In the genomic region with DNA sequence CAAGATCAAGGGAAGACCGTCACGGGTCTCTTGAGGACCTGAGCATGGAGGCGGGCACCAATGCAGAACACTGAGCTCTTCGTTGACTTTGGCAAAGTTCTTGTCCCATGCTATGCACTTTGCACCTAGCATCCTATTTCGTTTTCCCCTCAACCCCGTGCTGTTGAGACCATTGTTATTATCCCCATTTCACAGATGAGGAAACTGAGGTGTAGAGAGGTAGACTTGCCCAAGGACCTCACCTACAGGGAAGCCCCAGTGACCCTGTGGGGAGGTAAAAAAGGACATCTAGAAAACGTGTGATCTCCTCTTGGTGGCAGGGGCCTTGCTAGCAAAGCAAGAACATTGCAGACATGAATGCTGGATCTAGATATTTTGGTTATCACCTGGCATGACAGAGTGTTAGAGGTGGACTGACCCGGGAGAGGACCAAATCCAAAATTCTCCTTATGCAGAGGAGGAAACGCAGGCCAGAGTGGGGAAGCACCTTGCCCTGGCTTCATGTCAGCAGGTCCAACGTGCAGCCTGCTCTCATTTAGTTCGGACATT, we compare ENCODE assay signal across 23 cellular contexts. TPM values are rescaled to one million over a fixed set of nuclear protein-coding genes. Genes with fewer than 3 reads are reported as not detected.
DNase-seq lines count a peak whose midpoint lies in the region; ATAC-seq, FAIRE-seq and TF ChIP-seq lines count a peak whose summit lies in the region.
"Had no signal": no experiment of that assay in that cellular context is flagged by ENCODE, and none has a peak within 500 bp of the region (broad histone marks: within the 10 kb centered on the region; RNA-seq: fewer than 3 reads in every experiment).

No MANE protein-coding gene starts in this region.

- POLR2A ChIA-PET in HepG2 (lab: Yijun Ruan, JAX) = no interaction called here

- H4K20me1 ChIP-seq in HepG2 (ENCODE audit: insufficient read depth, low read length) = no peaks in the 10 kb centered on the region
- no peaks in the 10 kb centered on the region for H4K20me1 ChIP-seq in osteoblast (ENCODE audit: insufficient read depth, low read length)
- H4K20me1 ChIP-seq: BLaER1 had no signal

- FAIRE-seq in HepG2 (lab: Jason Lieb, UNC) = no peak
- FAIRE-seq: A549, G401.6, GM12878 had no signal

- no peak overlapping the region for H3K4me3 Mint-ChIP-seq in endothelial cell (ENCODE audit: unreplicated experiment)
- H3K4me3 Mint-ChIP-seq: B cell; CD4-positive, CD25-positive, alpha-beta regulatory T cell; CD8-positive, alpha-beta T cell; GM23338; H9 had no signal

- peaks cover 5% of the 10 kb centered on the region for H3K27me3 Mint-ChIP-seq in endothelial cell (ENCODE audit: unreplicated experiment)
- H3K27me3 Mint-ChIP-seq: B cell; CD4-positive, CD25-positive, alpha-beta regulatory T cell had no signal

- H2AFZ ChIP-seq in HepG2 (ENCODE audit: low read length) (no peak overlapping the region), osteoblast (ENCODE audit: low read length) (no peak overlapping the region)
- H2AFZ ChIP-seq: GM23338 had no signal

- H3K4me3 ChIP-seq in HepG2 (replicated peaks in 1 of 3; ENCODE audit: insufficient read depth in 1 of 3, low read depth in 2 of 3, low read length in 3 of 3) (no peak overlapping the region), right lobe of liver (no peak overlapping the region), osteoblast (ENCODE audit: insufficient read depth, low read length) (no peak overlapping the region), uterus (no peak overlapping the region)
- H3K4me3 ChIP-seq: A549, BLaER1, GM12878, GM23338 had no signal

- intact Hi-C loops in HepG2 (cut with micrococcal nuclease; ENCODE audit: unreplicated experiment) (no loop called here), right lobe of liver (cut with DNase I) (no loop called here), uterus (cut with DNase I; ENCODE audit: low total_unique reads) (no loop called here)

- no peak for TF ChIP-seq RAD21 in HepG2 (CRISPR knock-in tag; IDR thresholded peaks at IDR 0.05)

- WGBS in HepG2 (ENCODE audit: low lambda C conversion rate) = 33% methylated on average over 11 of the region's 11 CpGs
- 72% methylated on average over 11 of the region's 11 CpGs for WGBS in right lobe of liver (ENCODE audit: insufficient coverage, low coverage, low lambda C conversion rate, missing lambda C conversion rate)

- no peaks in the 10 kb centered on the region for H3K79me2 ChIP-seq in HepG2 (ENCODE audit: insufficient read depth, low read length)
- no peaks in the 10 kb centered on the region for H3K79me2 ChIP-seq in osteoblast (ENCODE audit: insufficient read depth, low read length)

- TF ChIP-seq EP300 in HepG2 (IDR thresholded peaks at IDR 0.05; ENCODE audit: low read depth in 2 of 2, low read length in 2 of 2) = no peak
- TF ChIP-seq EP300 in HepG2 (CRISPR knock-in tag; IDR thresholded peaks at IDR 0.05; ENCODE audit: borderline replicate concordance) = no peak

- H3K27ac ChIP-seq in HepG2 (ENCODE audit: extremely low read length, insufficient read depth, low read length) (no peak overlapping the region), right lobe of liver (no peak overlapping the region), osteoblast (ENCODE audit: low read depth, low read length) (no peak overlapping the region), uterus (peak overlapping the region; percentile 57)
- H3K27ac ChIP-seq: A549, BLaER1, C4-2B had no signal

- H3K36me3 ChIP-seq in HepG2 (replicated peaks in 1 of 2; ENCODE audit: control insufficient read depth in 1 of 2, insufficient read depth in 2 of 2, low read length in 2 of 2) = no peaks in the 10 kb centered on the region
- no peaks in the 10 kb centered on the region for H3K36me3 ChIP-seq in right lobe of liver
- no peaks in the 10 kb centered on the region for H3K36me3 ChIP-seq in osteoblast (ENCODE audit: insufficient read depth, low read length)
- no peaks in the 10 kb centered on the region for H3K36me3 ChIP-seq in uterus
- H3K36me3 ChIP-seq: BLaER1 had no signal

- TF ChIP-seq CTCF in HepG2 (CRISPR knock-in tag; IDR thresholded peaks at IDR 0.05) (no peak), right lobe of liver (IDR thresholded peaks at IDR 0.05) (no peak), endothelial cell (IDR thresholded peaks at IDR 0.05; ENCODE audit: unreplicated experiment) (no peak), osteoblast (IDR thresholded peaks at IDR 0.05; ENCODE audit: extremely low read depth, low read depth, low read length) (no peak), uterus (IDR thresholded peaks at IDR 0.05) (no peak), omental fat pad (IDR thresholded peaks at IDR 0.05) (no peak)

- H3K9me3 Mint-ChIP-seq in endothelial cell (ENCODE audit: unreplicated experiment) = no peaks in the 10 kb centered on the region
- H3K9me3 Mint-ChIP-seq: CD8-positive, alpha-beta T cell; GM23338; H9 had no signal

- ATAC-seq in HepG2 (no peak), right lobe of liver (no peak), omental fat pad (ENCODE audit: low FRiP score) (no peak)
- ATAC-seq: A549; CD8-positive, alpha-beta T cell; GM12878; GM23338; HCT116 had no signal

- H3K4me2 ChIP-seq in HepG2 (ENCODE audit: low read depth, low read length) = no peak overlapping the region
- H3K4me2 ChIP-seq in osteoblast (ENCODE audit: insufficient read depth, low read length) = no peak overlapping the region
- H3K4me2 ChIP-seq: A549, BLaER1, GM23338 had no signal

- TF ChIP-seq POLR2A in HepG2 (IDR thresholded peaks at IDR 0.05; ENCODE audit: insufficient read depth in 1 of 2, low read depth in 2 of 2, low read length in 2 of 2) (no peak), right lobe of liver (IDR thresholded peaks at IDR 0.05) (no peak), uterus (IDR thresholded peaks at IDR 0.05) (no peak), erythroblast (IDR thresholded peaks at IDR 0.05; ENCODE audit: low read length) (no peak)

- H3K4me1 ChIP-seq in HepG2 (ENCODE audit: insufficient read depth, low read length) = peaks cover 21% of the 10 kb centered on the region
- H3K4me1 ChIP-seq in right lobe of liver = no peaks in the 10 kb centered on the region
- peaks cover 24% of the 10 kb centered on the region for H3K4me1 ChIP-seq in osteoblast (ENCODE audit: insufficient read depth, low read length)
- no peaks in the 10 kb centered on the region for H3K4me1 ChIP-seq in uterus
- H3K4me1 ChIP-seq: A549, BLaER1, Caco-2 had no signal

- no peak overlapping the region for H3K9ac ChIP-seq in HepG2 (ENCODE audit: insufficient read depth, low read depth, low read length)
- H3K9ac ChIP-seq: BLaER1 had no signal

- DNase-seq in HepG2 (ENCODE audit: low spot score) = no peak
- no peak for DNase-seq in right lobe of liver
- DNase-seq in endothelial cell (ENCODE audit: low spot score) = no peak
- peak; percentile 69 for DNase-seq in osteoblast (ENCODE audit: insufficient read length, low spot score, missing footprints)
- DNase-seq in uterus = no peak
- no peak for DNase-seq in erythroblast (lab: John Stamatoyannopoulos, UW)
- DNase-seq in SK-N-DZ (ENCODE audit: low spot score) = no peak
- DNase-seq in omental fat pad (ENCODE audit: low spot score) = no peak
- DNase-seq: 8988T; Caco-2; CD4-positive, CD25-positive, alpha-beta regulatory T cell; CD8-positive, alpha-beta T cell; DMS153; DND-41; H9 had no signal

- BruUV-seq in HepG2 (replicated peaks; lab: Mats Ljungman, UMichigan) = no TSS peak

- H3K4me1 Mint-ChIP-seq in endothelial cell (ENCODE audit: unreplicated experiment) = peaks cover 3% of the 10 kb centered on the region
- H3K4me1 Mint-ChIP-seq: B cell had no signal

- H3K27me3 ChIP-seq in HepG2 (ENCODE audit: control insufficient read depth in 1 of 2, insufficient read depth in 2 of 2, low read length in 2 of 2) (no peaks in the 10 kb centered on the region), right lobe of liver (no peaks in the 10 kb centered on the region), osteoblast (ENCODE audit: insufficient read depth, low read length) (peaks cover 12% of the 10 kb centered on the region), uterus (no peaks in the 10 kb centered on the region)
- H3K27me3 ChIP-seq: BLaER1 had no signal

- H3K9me3 ChIP-seq in HepG2 (ENCODE audit: low read length) (no peaks in the 10 kb centered on the region), right lobe of liver (no peaks in the 10 kb centered on the region), osteoblast (ENCODE audit: low read depth, low read length) (no peaks in the 10 kb centered on the region), uterus (no peaks in the 10 kb centered on the region)
- H3K9me3 ChIP-seq: A549, BLaER1, Caco-2 had no signal

- H3K36me3 Mint-ChIP-seq in endothelial cell (ENCODE audit: low read depth, unreplicated experiment) = no peaks in the 10 kb centered on the region
- H3K36me3 Mint-ChIP-seq: CD4-positive, CD25-positive, alpha-beta regulatory T cell had no signal

- H3K27ac Mint-ChIP-seq in endothelial cell (ENCODE audit: unreplicated experiment) = peak overlapping the region; percentile 20
- H3K27ac Mint-ChIP-seq: B cell; CD4-positive, CD25-positive, alpha-beta regulatory T cell; CD8-positive, alpha-beta T cell; GM23338; H9 had no signal

- in situ Hi-C loops in HepG2 (cut with HindIII; ENCODE audit: extremely low pct_ligation_motif_present, low pct_unique_long_range_greater_than_20kb) = no loop called here

- CTCF ChIA-PET in HepG2 (lab: Yijun Ruan, JAX; ENCODE audit: low intra/inter-chr PET ratio, low total read pairs) = no interaction called here

RNA-seq across cellular contexts. Expression of gene SEPSECS, which starts 48.5 kb away (rescaled TPM):
- total RNA-seq in HepG2 (2016; rRNA removed; fragmentation: Illumina TruSeq; extraction: Trizol) (14.3 and 17.1 TPM in 2 replicates), right lobe of liver (10 to 100 TPM; 17.0 to 26.6 (median 22.7) TPM), endothelial cell (ENCODE audit: unreplicated experiment) (12.0 TPM), osteoblast (8.3 and 9.1 TPM in 2 replicates), uterus (10 to 100 TPM in 2 of 4 donors, 1 to 10 TPM in 2; 6.9 to 22.8 (median 10.4) TPM), omental fat pad (1 to 10 TPM; 4.7 to 7.7 (median 6.8) TPM)
- 33.7 and 40.0 TPM in 2 replicates for total RNA-seq in HepG2 (2016; cell fraction: cytosol; rRNA removed; fragmentation: Illumina TruSeq; extraction: Trizol; ENCODE audit: low read depth)
- 13.3 and 16.6 TPM in 2 replicates for total RNA-seq in HepG2 (2016; cell fraction: insoluble cytoplasmic fraction; rRNA removed; fragmentation: Illumina TruSeq; extraction: Trizol)
- 18.7 and 20.0 TPM in 2 replicates for total RNA-seq in HepG2 (2016; cell fraction: membrane; rRNA removed; fragmentation: Illumina TruSeq; extraction: Trizol)
- 20.9 and 21.1 TPM in 2 replicates for total RNA-seq in HepG2 (2016; cell fraction: nucleus; rRNA removed; fragmentation: Illumina TruSeq; extraction: Trizol)
- polyA plus RNA-seq in HepG2 (2011; rRNA removed) = 8.2 and 9.4 TPM in 2 replicates
- 3.3 and 4.8 TPM in 2 replicates for polyA plus RNA-seq in HepG2 (2011; cell fraction: cytosol; rRNA removed)
- polyA plus RNA-seq in HepG2 (2011; cell fraction: nucleus; rRNA removed) = 8.3 and 10.6 TPM in 2 replicates
- 10.0 and 14.1 TPM in 2 replicates for polyA plus RNA-seq in HepG2 (2012)
- 0.59 and 0.72 TPM in 2 replicates for polyA plus RNA-seq in HepG2 (2016; cell fraction: cytosol; fragmentation: Illumina TruSeq; extraction: Trizol; ENCODE audit: low read depth)
- 7.3 and 8.6 TPM in 2 replicates for polyA plus RNA-seq in HepG2 (2016; cell fraction: insoluble cytoplasmic fraction; fragmentation: Illumina TruSeq; extraction: Trizol; ENCODE audit: low read depth)
- 1.5 and 1.7 TPM in 2 replicates for polyA plus RNA-seq in HepG2 (2016; cell fraction: membrane; fragmentation: Illumina TruSeq; extraction: Trizol; ENCODE audit: low read depth)
- polyA plus RNA-seq in HepG2 (2016; cell fraction: nucleus; fragmentation: Illumina TruSeq; extraction: Trizol; ENCODE audit: insufficient read depth, low read depth) = 14.0 and 14.4 TPM in 2 replicates
- polyA minus RNA-seq in HepG2 (2011; rRNA and poly(A)+ RNA removed; ENCODE audit: low replicate concordance) = 4.3 and 5.5 TPM in 2 replicates
- polyA minus RNA-seq in HepG2 (2011; cell fraction: cytosol; rRNA and poly(A)+ RNA removed) = 9.5 and 17.6 TPM in 2 replicates
- 60.2 and 61.7 TPM in 2 replicates for polyA minus RNA-seq in HepG2 (2011; cell fraction: nucleus; rRNA and poly(A)+ RNA removed)
- polyA plus RNA-seq in SK-N-DZ (2014; cell fraction: cytosol; rRNA removed) = 6.2 and 6.8 TPM in 2 replicates
- 5.8 and 7.0 TPM in 2 replicates for polyA plus RNA-seq in SK-N-DZ (2014; cell fraction: nucleus; rRNA removed)

Comparison
In these comparisons a context has a peak if more than half of its experiments do, and no peak if none do; other contexts are left out.
1. H3K27ac ChIP-seq: peak in uterus (2 of 2); none in HepG2 (single experiment), right lobe of liver (0 of 3) and osteoblast (single experiment).